ENCODE assay signal across 21 cellular contexts in the genomic region with DNA sequence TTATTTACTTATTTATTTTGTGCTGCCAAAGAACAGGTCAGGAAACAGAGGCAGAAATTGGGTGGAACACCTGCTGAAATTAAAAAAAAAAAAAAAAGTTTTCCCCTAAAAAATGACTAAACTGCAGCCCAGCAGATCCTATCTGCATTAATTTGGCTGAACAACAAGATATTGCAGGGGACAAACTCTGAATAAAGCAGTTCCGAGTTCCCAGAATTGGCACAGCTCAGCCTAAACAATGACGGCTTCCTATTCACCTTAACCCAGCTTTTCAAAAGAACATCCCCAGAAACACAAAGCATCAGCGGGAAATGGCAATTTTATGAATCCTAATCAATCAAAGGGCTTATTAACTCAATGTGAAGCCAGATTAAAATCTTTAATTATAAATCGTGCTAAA.
DNase-seq lines count a peak whose midpoint lies in the region; ATAC-seq and TF ChIP-seq lines count a peak whose summit lies in the region.
"Had no signal": no experiment of that assay in that cellular context is flagged by ENCODE, and none has a peak within 500 bp of the region (broad histone marks: within the 10 kb centered on the region; RNA-seq: fewer than 3 reads in every experiment).

No MANE protein-coding gene starts in this region.

- 21% methylated on average over 4 of the region's 4 CpGs for WGBS in SK-N-SH (ENCODE audit: low lambda C conversion rate)

- no peak overlapping the region for H3K27ac Mint-ChIP-seq in stimulated activated effector memory CD8-positive, alpha-beta T cell treated with anti-CD3 and anti-CD28 coated beads, Interleukin-12 subunit alpha, Interleukin-12 subunit beta, amount 100 ng/mL, for 72 hours
- H3K27ac Mint-ChIP-seq: CD4-positive, alpha-beta memory T cell had no signal

- TF ChIP-seq CTCF in SK-N-SH (IDR thresholded peaks at IDR 0.05): no peak
- no peak for TF ChIP-seq CTCF in neural cell (IDR thresholded peaks at IDR 0.05; ENCODE audit: poor library complexity, severe bottlenecking)

- H2AFZ ChIP-seq in SK-N-SH (ENCODE audit: low read depth) (no peak overlapping the region), neural cell (ENCODE audit: low read depth, low read length) (peak overlapping the region; percentile 47)
- H2AFZ ChIP-seq: GM23248 had no signal

- TF ChIP-seq RAD21 in SK-N-SH (IDR thresholded peaks at IDR 0.05; ENCODE audit: low read length) (no peak), neural cell (conservative IDR thresholded peaks at IDR 0.05) (no peak)

- H3K9me2 ChIP-seq in SK-N-SH (no peaks in the 10 kb centered on the region), neural cell (ENCODE audit: insufficient read depth, low read length) (no peaks in the 10 kb centered on the region)

- CTCF ChIA-PET in SK-N-SH (lab: Yijun Ruan, JAX): interaction anchor here (0.7 to 2.3 kb wide), 7 partner anchors 9 to 1043 kb away, joined by 3 to 10 read pairs (median 4); no protein-coding TSS in a partner anchor

- H4K20me1 ChIP-seq in SK-N-SH (ENCODE audit: insufficient read depth): no peaks in the 10 kb centered on the region
- no peaks in the 10 kb centered on the region for H4K20me1 ChIP-seq in neural cell (ENCODE audit: insufficient read depth)
- H4K20me1 ChIP-seq: BLaER1 had no signal

- H3F3A ChIP-seq in SK-N-SH (replicated peaks; ENCODE audit: insufficient read depth): no peaks in the 10 kb centered on the region
- H3F3A ChIP-seq in neural cell (ENCODE audit: insufficient read depth, low read length, poor library complexity, severe bottlenecking): no peaks in the 10 kb centered on the region

- TF ChIP-seq EP300 in SK-N-SH (IDR thresholded peaks at IDR 0.05; ENCODE audit: borderline replicate concordance in 1 of 2, low read depth in 1 of 2, low read length in 1 of 2) (no peak), neural cell (conservative IDR thresholded peaks at IDR 0.05; ENCODE audit: poor library complexity, severe bottlenecking) (no peak)

- no peak overlapping the region for H3K27ac ChIP-seq in SK-N-SH (ENCODE audit: low read depth in 2 of 2, low read length in 1 of 2)
- peak overlapping the region; percentile 93 for H3K27ac ChIP-seq in neural cell (ENCODE audit: low read length)
- H3K27ac ChIP-seq: BLaER1, GM23248, KMS-11, RWPE1, SK-N-MC had no signal

- no peaks in the 10 kb centered on the region for H3K9me3 ChIP-seq in SK-N-SH
- no peaks in the 10 kb centered on the region for H3K9me3 ChIP-seq in neural cell (ENCODE audit: low read length)
- H3K9me3 ChIP-seq: BLaER1, HAP-1 had no signal

- H3K4me3 ChIP-seq in SK-N-SH (ENCODE audit: low read depth in 2 of 2, low read length in 1 of 2): no peak overlapping the region
- H3K4me3 ChIP-seq in neural cell (ENCODE audit: low read length): peak overlapping the region; percentile 56
- H3K4me3 ChIP-seq: BLaER1, GM12878, GM23248, HAP-1, SK-N-MC had no signal

- no peak overlapping the region for H3K4me3 Mint-ChIP-seq in stimulated activated effector memory CD8-positive, alpha-beta T cell treated with anti-CD3 and anti-CD28 coated beads, Interleukin-12 subunit alpha, Interleukin-12 subunit beta, amount 100 ng/mL, for 72 hours

- H3K36me3 ChIP-seq in SK-N-SH (replicated peaks in 1 of 2; ENCODE audit: control insufficient read depth in 1 of 2, insufficient read depth in 2 of 2, low read length in 1 of 2): no peaks in the 10 kb centered on the region
- H3K36me3 ChIP-seq in neural cell (ENCODE audit: insufficient read depth, low read length): no peaks in the 10 kb centered on the region
- H3K36me3 ChIP-seq: BLaER1, HAP-1 had no signal

- no peaks in the 10 kb centered on the region for H3K9me3 Mint-ChIP-seq in stimulated activated effector memory CD8-positive, alpha-beta T cell treated with anti-CD3 and anti-CD28 coated beads, Interleukin-12 subunit alpha, Interleukin-12 subunit beta, amount 100 ng/mL, for 72 hours

- POLR2A ChIA-PET in SK-N-SH (lab: Yijun Ruan, JAX): no interaction called here

- H3K4me1 ChIP-seq in SK-N-SH (ENCODE audit: control insufficient read depth in 1 of 2, insufficient read depth in 2 of 2, low read depth in 1 of 2, low read length in 1 of 2): peaks cover 0 to 14% of the 10 kb centered on the region in 2 experiments; a peak in 2 of 4 replicates
- H3K4me1 ChIP-seq: BLaER1 had no signal

- H3K9ac ChIP-seq in SK-N-SH (no peak overlapping the region), neural cell (ENCODE audit: low read length) (peak overlapping the region; percentile 74)
- H3K9ac ChIP-seq: BLaER1, GM23248, KMS-11 had no signal

- no peaks in the 10 kb centered on the region for H3K4me1 Mint-ChIP-seq in stimulated activated effector memory CD8-positive, alpha-beta T cell treated with anti-CD3 and anti-CD28 coated beads, Interleukin-12 subunit alpha, Interleukin-12 subunit beta, amount 100 ng/mL, for 72 hours

- H3K27me3 ChIP-seq in SK-N-SH (ENCODE audit: insufficient read depth) (no peaks in the 10 kb centered on the region; the same call in 1 of the 2 replicates), neural cell (ENCODE audit: insufficient read depth, low read depth, low read length) (no peaks in the 10 kb centered on the region)

- no peaks in the 10 kb centered on the region for H3K36me3 Mint-ChIP-seq in stimulated activated effector memory CD8-positive, alpha-beta T cell treated with anti-CD3 and anti-CD28 coated beads, Interleukin-12 subunit alpha, Interleukin-12 subunit beta, amount 100 ng/mL, for 72 hours
- H3K36me3 Mint-ChIP-seq: CD4-positive, alpha-beta memory T cell had no signal

- DNase-seq in SK-N-SH (no peak), NCI-H748 (lab: John Stamatoyannopoulos, UW; ENCODE audit: unreplicated experiment) (peak; percentile 39), T-helper 1 cell (no peak)
- DNase-seq in stimulated activated effector memory CD8-positive, alpha-beta T cell treated with anti-CD3 and anti-CD28 coated beads, Interleukin-12 subunit alpha, Interleukin-12 subunit beta, amount 100 ng/mL, for 72 hours (ENCODE audit: low spot score in 2 of 2): no peak
- DNase-seq: CD4-positive, alpha-beta memory T cell; DND-41; GM23248; IMR-90; NCI-H187 treated with DMSO at 0.1 percent for 48 hours; NCI-H526; NK-92 treated with Interleukin-12 subunit alpha and Interleukin-12 subunit beta, amount 100 ng/mL, for 24 hours; SHP77 treated with DMSO at 0.1 percent for 48 hours had no signal

- H3K79me2 ChIP-seq in SK-N-SH (ENCODE audit: insufficient read depth) (no peaks in the 10 kb centered on the region), neural cell (replicated peaks; ENCODE audit: insufficient read depth, low read length) (peaks cover 11% of the 10 kb centered on the region)

- ATAC-seq in SK-N-SH treated with all-trans-retinoic acid at 6 μM for 48 hours (no peak), HG03378 (IDR thresholded peaks at IDR 0.05; ENCODE audit: unreplicated experiment) (no peak)
- ATAC-seq in stimulated activated effector memory CD8-positive, alpha-beta T cell treated with anti-CD3 and anti-CD28 coated beads, Interleukin-12 subunit alpha, Interleukin-12 subunit beta, amount 100 ng/mL, for 72 hours: no peak
- ATAC-seq: GM12878 had no signal

- H3K4me2 ChIP-seq in SK-N-SH (peak overlapping the region; percentile 52; the same call in 1 of the 2 replicates), neural cell (ENCODE audit: low read length) (peak overlapping the region; percentile 42)
- H3K4me2 ChIP-seq: BLaER1, KMS-11 had no signal

TF ChIP-seq in SK-N-SH, 30 proteins besides CTCF, POLR2A, EP300 and RAD21 (continues in another document):
- no peak for TF ChIP-seq MEF2A (IDR thresholded peaks at IDR 0.05; ENCODE audit: borderline replicate concordance, low read depth)
- TF ChIP-seq, protein P1, sequence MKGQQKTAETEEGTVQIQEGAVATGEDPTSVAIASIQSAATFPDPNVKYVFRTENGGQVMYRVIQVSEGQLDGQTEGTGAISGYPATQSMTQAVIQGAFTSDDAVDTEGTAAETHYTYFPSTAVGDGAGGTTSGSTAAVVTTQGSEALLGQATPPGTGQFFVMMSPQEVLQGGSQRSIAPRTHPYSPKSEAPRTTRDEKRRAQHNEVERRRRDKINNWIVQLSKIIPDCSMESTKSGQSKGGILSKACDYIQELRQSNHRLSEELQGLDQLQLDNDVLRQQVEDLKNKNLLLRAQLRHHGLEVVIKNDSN (IDR thresholded peaks at IDR 0.05; ENCODE audit: borderline replicate concordance, low read depth): no peak
- TF ChIP-seq MXI1 (IDR thresholded peaks at IDR 0.05; ENCODE audit: low read depth, low read length): no peak

TF ChIP-seq in SK-N-SH treated with all-trans-retinoic acid at 6 μM for 48 hours, 23 proteins besides CTCF, POLR2A, EP300 and RAD21 (continues in another document):
- TF ChIP-seq OSR1 (CRISPR knock-in tag; IDR thresholded peaks at IDR 0.05) (no peak), ZNF70 (CRISPR knock-in tag; IDR thresholded peaks at IDR 0.05) (no peak), TCF4 (CRISPR knock-in tag; IDR thresholded peaks at IDR 0.05; ENCODE audit: borderline replicate concordance) (no peak), ZNF8 (CRISPR knock-in tag; IDR thresholded peaks at IDR 0.05) (no peak), RARB (CRISPR knock-in tag; IDR thresholded peaks at IDR 0.05) (no peak), ESRRG (CRISPR knock-in tag; IDR thresholded peaks at IDR 0.05) (no peak), ARNTL (CRISPR knock-in tag; IDR thresholded peaks at IDR 0.05; ENCODE audit: borderline replicate concordance, low read depth) (no peak), CSDC2 (CRISPR knock-in tag; IDR thresholded peaks at IDR 0.05) (no peak)

TF ChIP-seq in neural cell, 6 proteins besides CTCF, POLR2A, EP300 and RAD21 (continues in another document):
- no peak for TF ChIP-seq POLR2AphosphoS5 (IDR thresholded peaks at IDR 0.05)
